16 cellular contexts compared by ENCODE assay signal in the genomic region with DNA sequence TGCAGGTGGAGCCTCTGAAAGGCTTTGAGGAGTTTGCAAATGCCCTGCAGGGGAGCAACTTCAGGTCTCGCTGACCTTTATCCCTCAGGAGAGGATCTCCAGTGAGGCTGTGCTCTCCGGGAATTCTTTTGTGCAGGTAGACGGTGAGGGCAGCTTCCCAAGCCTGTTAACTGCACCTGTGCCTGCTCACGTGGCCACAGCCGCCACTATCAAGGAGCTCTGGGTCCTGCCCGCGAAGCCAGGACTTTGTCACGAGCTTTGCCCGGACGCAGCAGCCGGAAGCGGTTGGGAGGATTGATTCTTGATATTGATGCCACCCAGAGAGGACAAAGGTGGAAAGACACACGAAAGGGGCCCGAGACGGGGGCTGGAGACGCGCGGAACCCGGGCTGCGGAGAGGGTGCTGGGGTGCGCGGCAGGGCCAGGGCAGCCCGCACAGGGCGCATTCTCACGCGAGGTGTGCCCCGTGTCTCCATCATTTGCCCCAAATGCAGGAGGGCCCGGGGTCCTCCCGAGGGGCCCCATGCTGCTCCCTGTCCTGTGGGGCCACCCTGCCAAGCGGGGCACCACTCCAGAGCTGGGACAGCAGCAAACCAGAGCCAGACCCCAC. TPM values are rescaled to one million over a fixed set of nuclear protein-coding genes. Genes with fewer than 3 reads are reported as not detected.
DNase-seq lines count a peak whose midpoint lies in the region; TF ChIP-seq lines count a peak whose summit lies in the region.
"Had no signal": no experiment of that assay in that cellular context is flagged by ENCODE, and none has a peak within 500 bp of the region (broad histone marks: within the 10 kb centered on the region; RNA-seq: fewer than 3 reads in every experiment).

No MANE protein-coding gene starts in this region.

- DNase-seq in DMS53 (lab: John Stamatoyannopoulos, UW) (peak; percentile 91), NCI-H2029 treated with DMSO at 0.1 percent for 48 hours (lab: John Stamatoyannopoulos, UW) (peak; percentile 28), hepatocyte (ENCODE audit: low spot score) (peak; percentile 50), GM13977 (ENCODE audit: low spot score) (no peak), BE2C (no peak), NCI-H345 treated with DMSO at 0.1 percent for 48 hours (lab: John Stamatoyannopoulos, UW; ENCODE audit: unreplicated experiment) (no peak)
- DNase-seq: activated CD4-positive, CD25-positive, alpha-beta regulatory T cell; activated T-cell treated with anti-CD3 and anti-CD28 coated beads, Interleukin-2, amount 50 U/mL, for 48 hours; COR-L47; effector memory CD4-positive, alpha-beta T cell; left cardiac atrium; NCI-H1436; NCI-H774; testis had no signal

- H2AFZ ChIP-seq in hepatocyte = no peak overlapping the region

- 67% methylated on average over 30 of the region's 30 CpGs for WGBS in hepatocyte (ENCODE audit: low lambda C conversion rate, missing lambda C conversion rate)

- H3K9me2 ChIP-seq in hepatocyte (replicated peaks; ENCODE audit: insufficient read depth) = no peaks in the 10 kb centered on the region

- H3K36me3 ChIP-seq in hepatocyte (replicated peaks; ENCODE audit: insufficient read depth, low read depth) (no peaks in the 10 kb centered on the region), BE2C (no peaks in the 10 kb centered on the region)
- H3K36me3 ChIP-seq: SJSA1 had no signal

- H3K4me3 ChIP-seq in hepatocyte = no peak overlapping the region
- no peak overlapping the region for H3K4me3 ChIP-seq in BE2C (ENCODE audit: low read depth, low read length)
- H3K4me3 ChIP-seq: SJSA1, testis had no signal

- H3K79me2 ChIP-seq in hepatocyte = no peaks in the 10 kb centered on the region

- H3K27me3 ChIP-seq in hepatocyte = no peaks in the 10 kb centered on the region
- H3K27me3 ChIP-seq in BE2C = no peaks in the 10 kb centered on the region
- H3K27me3 ChIP-seq: testis had no signal

- H3K4me1 ChIP-seq in hepatocyte (ENCODE audit: insufficient read depth) (no peaks in the 10 kb centered on the region), BE2C (peaks cover 4% of the 10 kb centered on the region; the same call in 1 of the 2 replicates)
- H3K4me1 ChIP-seq: SJSA1, testis had no signal

- no peak overlapping the region for H3K4me2 ChIP-seq in hepatocyte

- in situ Hi-C loops in GM13977 (cut with MboI; ENCODE audit: low pct_unique_long_range_greater_than_20kb, low sequenced_read_pairs, unreplicated experiment) = no loop called here

- TF ChIP-seq CTCF in C4-2B (conservative IDR thresholded peaks at IDR 0.05) = no peak
- TF ChIP-seq CTCF in hepatocyte (IDR thresholded peaks at IDR 0.05; ENCODE audit: poor library complexity) = no peak
- TF ChIP-seq CTCF in GM13977 (IDR thresholded peaks at IDR 0.05; ENCODE audit: extremely low read depth, insufficient read depth, missing control alignments) = no peak
- no peak for TF ChIP-seq CTCF in BE2C (IDR thresholded peaks at IDR 0.05; ENCODE audit: low read depth, low read length)

- H3K9me3 ChIP-seq in hepatocyte (ENCODE audit: low read depth) (no peaks in the 10 kb centered on the region), BE2C (no peaks in the 10 kb centered on the region)
- H3K9me3 ChIP-seq: SJSA1, testis had no signal

- H4K20me1 ChIP-seq in hepatocyte (ENCODE audit: insufficient read depth, poor library complexity, severe bottlenecking) = no peaks in the 10 kb centered on the region

- peak overlapping the region; percentile 4; the same call in 1 of the 2 replicates for H3K27ac ChIP-seq in C4-2B
- H3K27ac ChIP-seq in hepatocyte = no peak overlapping the region
- H3K27ac ChIP-seq: SJSA1, testis had no signal

RNA-seq across cellular contexts. Expression of gene SLC9A3, which starts 18.2 kb away (rescaled TPM):
- total RNA-seq in hepatocyte = 6.7 and 7.4 TPM in 2 replicates
- polyA plus RNA-seq in hepatocyte = 4.8 and 5.4 TPM in 2 replicates
- polyA plus RNA-seq in BE2C (2012; ENCODE audit: insufficient read depth, insufficient read length, low read depth) = 2.3 TPM

Comparison
In these comparisons a context has a peak if more than half of its experiments do, and no peak if none do; other contexts are left out.
1. DNase-seq: peak in DMS53 (single experiment), NCI-H2029 treated with DMSO at 0.1 percent for 48 hours (single experiment) and hepatocyte (single experiment); none in GM13977 (single experiment), BE2C (single experiment) and NCI-H345 treated with DMSO at 0.1 percent for 48 hours (single experiment).